ENCODE assay signal across 22 cellular contexts in genomic region chrX:123217728-123218127, GRCh38. TPM values are rescaled to one million over a fixed set of nuclear protein-coding genes. Genes with fewer than 3 reads are reported as not detected.
"Had no signal": no experiment of that assay in that cellular context is flagged by ENCODE, and none has a peak within 500 bp of the region (broad histone marks: within the 10 kb centered on the region; RNA-seq: fewer than 3 reads in every experiment).

No MANE protein-coding gene starts in this region.

- H3K9me3 ChIP-seq: breast epithelium, SJCRH30 had no signal

- DNase-seq: activated CD4-positive, alpha-beta T cell treated with anti-CD3 and anti-CD28 coated beads for 4 hours; activated CD8-positive, alpha-beta memory T cell treated with anti-CD3 and anti-CD28 coated beads, Interleukin-2, amount 50 U/mL, for 4 hours; activated CD8-positive, alpha-beta T cell treated with anti-CD3 and anti-CD28 coated beads for 36 hours; activated gamma-delta T cell treated with Interleukin-2 at 50 U/mL for 16 hours; activated naive CD4-positive, alpha-beta T cell treated with anti-CD3 and anti-CD28 coated beads, Interleukin-2, amount 10 ng/mL, durations not matched to agents 7 days and 5 days; activated naive CD8-positive, alpha-beta T cell treated with anti-CD3 and anti-CD28 coated beads for 36 hours; activated T-cell treated with anti-CD3 and anti-CD28 coated beads, Interleukin-2, amount 50 U/mL, for 72 hours; anterior cingulate cortex; central memory CD4-positive, alpha-beta T cell; MM.1S; NCI-H1105; NCI-H1436; NCI-H1694 treated with DMSO at 0.1 percent for 48 hours; NCI-H2029 treated with DMSO at 0.1 percent for 48 hours; NCI-H345; NCI-H510A; NCI-H526 treated with DMSO at 0.1 percent for 48 hours; SJCRH30 had no signal

- H3K27ac ChIP-seq: breast epithelium, SJCRH30 had no signal

- H3K4me3 ChIP-seq: breast epithelium, SJCRH30 had no signal

- ATAC-seq: activated CD4-positive, CD25-positive, alpha-beta regulatory T cell treated with anti-CD3 and anti-CD28 coated beads, Interleukin-2, amount 50 U/mL, for 24 hours; activated CD8-positive, alpha-beta T cell treated with anti-CD3 and anti-CD28 coated beads for 36 hours; activated T-cell treated with anti-CD3 and anti-CD28 coated beads, Interleukin-2, amount 50 U/mL, for 72 hours had no signal

- H3K27me3 ChIP-seq: breast epithelium, SJCRH30 had no signal

- H3K4me1 ChIP-seq: breast epithelium, SJCRH30 had no signal

- H3K36me3 ChIP-seq: breast epithelium, SJCRH30 had no signal

RNA-seq across cellular contexts. Expression of gene GRIA3, which starts 33.6 kb away (rescaled TPM):
- total RNA-seq: activated CD8-positive, alpha-beta T cell treated with anti-CD3 and anti-CD28 coated beads for 36 hours; activated naive CD8-positive, alpha-beta T cell treated with anti-CD3 and anti-CD28 coated beads for 36 hours; activated T-cell treated with anti-CD3 and anti-CD28 coated beads, Interleukin-2, amount 50 U/mL, for 72 hours; activated T-helper 2 cell treated with anti-CD3 and anti-CD28 coated beads, Interferon-gamma antibody, Interleukin-2, Interleukin-4, amounts not matched to agents 10 μg/mL and 5 μg/mL and 100 μg/mL, durations not matched to agents 14 hours and 24 hours and 36 hours; OCI-LY7; SJCRH30 had no signal
